8 cellular contexts compared by ENCODE assay signal in the genomic region with DNA sequence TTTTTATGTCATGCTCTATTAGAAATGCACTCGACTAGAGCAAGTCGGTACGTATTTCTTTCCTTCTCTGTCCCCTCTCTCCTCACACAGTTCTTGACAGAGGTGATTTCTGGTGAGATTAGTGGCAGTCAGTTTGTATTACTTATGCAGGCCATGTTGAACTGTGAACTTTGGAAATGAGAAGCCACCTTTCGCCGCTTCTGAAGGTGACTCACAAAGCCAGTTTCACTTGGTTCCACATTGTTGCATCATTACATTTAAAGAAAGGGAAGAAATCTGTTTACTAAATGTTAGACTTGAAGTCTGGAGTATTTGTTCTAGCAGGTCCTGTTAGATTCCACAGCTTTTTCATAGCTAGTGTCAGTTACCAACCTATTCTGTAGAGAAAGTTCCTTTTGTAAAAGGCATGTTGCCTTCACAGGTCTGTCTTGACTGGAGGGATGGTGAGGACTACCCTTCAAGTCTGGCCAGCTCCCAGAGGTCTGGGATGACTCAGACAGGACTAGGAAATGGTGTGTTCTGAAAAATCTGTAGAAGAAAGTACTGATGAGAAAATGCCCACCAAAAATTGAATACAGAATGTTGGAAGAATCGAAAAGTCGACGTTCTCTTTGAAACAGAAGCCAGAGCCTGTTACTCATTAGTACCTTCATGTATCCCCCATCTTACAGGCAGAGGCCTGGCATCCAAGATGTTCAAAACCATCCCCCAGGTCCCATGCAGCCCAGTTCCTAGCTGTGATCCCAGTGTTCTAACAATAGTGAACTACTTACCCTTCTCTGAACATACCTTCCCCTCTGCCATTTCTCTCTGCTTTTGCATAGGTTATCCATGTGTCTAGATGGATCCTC.
A peak's percentile ranks its signal among the peaks of the same experiment; 100 is the strongest.
DNase-seq lines count a peak whose midpoint lies in the region; ATAC-seq and TF ChIP-seq lines count a peak whose summit lies in the region.

No MANE protein-coding gene starts in this region.

- H3K27me3 ChIP-seq in IMR-90 (ENCODE audit: control insufficient read depth, insufficient read depth, low read length) (no peaks in the 10 kb centered on the region), esophagus squamous epithelium (no peaks in the 10 kb centered on the region), H9 (ENCODE audit: insufficient read depth, low read length) (no peaks in the 10 kb centered on the region)

- H3K79me1 ChIP-seq in IMR-90 (ENCODE audit: low read depth in 1 of 2, low read length in 2 of 2) (peaks cover 21 to 37% of the 10 kb centered on the region in 2 experiments), H9 (ENCODE audit: insufficient read depth, low read depth, low read length, poor library complexity, severe bottlenecking) (no peaks in the 10 kb centered on the region)

- TF ChIP-seq CTCF in GM12865 (IDR thresholded peaks at IDR 0.05; ENCODE audit: insufficient read depth, low read depth, low read length, missing control alignments) (no peak), IMR-90 (conservative IDR thresholded peaks at IDR 0.05; ENCODE audit: low read depth, low read length) (no peak), esophagus squamous epithelium (IDR thresholded peaks at IDR 0.05) (no peak), H9 (conservative IDR thresholded peaks at IDR 0.05) (no peak)

- no peaks in the 10 kb centered on the region for H3K27me3 Mint-ChIP-seq in H9 (ENCODE audit: low read depth)

- ATAC-seq in GM21576 (IDR thresholded peaks at IDR 0.05; ENCODE audit: unreplicated experiment) (peak; percentile 66), IMR-90 (ENCODE audit: low read depth) (peak; percentile 61), HG03135 (IDR thresholded peaks at IDR 0.05; ENCODE audit: unreplicated experiment) (no peak)

- no peaks in the 10 kb centered on the region for H3K9me3 Mint-ChIP-seq in H9

- BruUV-seq in IMR-90 (replicated peaks; lab: Mats Ljungman, UMichigan): no TSS peak

- intact Hi-C loops in IMR-90 (cut with micrococcal nuclease): no loop called here
- intact Hi-C loops in esophagus squamous epithelium (cut with DNase I): no loop called here

- H2AK9ac ChIP-seq in IMR-90 (replicated peaks; ENCODE audit: low read depth, low read length, poor library complexity): no peak overlapping the region

- H2BK120ac ChIP-seq in IMR-90 (ENCODE audit: low read depth, low read length): peak overlapping the region; percentile 90
- no peak overlapping the region for H2BK120ac ChIP-seq in H9 (ENCODE audit: low read depth, low read length, poor library complexity, severe bottlenecking)

- TF ChIP-seq RAD21 in IMR-90 (IDR thresholded peaks at IDR 0.05; ENCODE audit: low read length): no peak

- H3K27ac ChIP-seq in IMR-90 (ENCODE audit: insufficient read depth, low read length) (peak overlapping the region; percentile 81), esophagus squamous epithelium (peak overlapping the region; percentile 72 to 82 (median 78)), H9 (ENCODE audit: insufficient read length, low read depth, low read length) (no peak overlapping the region)

- H3K56ac ChIP-seq in IMR-90 (ENCODE audit: extremely low read depth, insufficient read depth, low read length) (peak overlapping the region; percentile 58), H9 (ENCODE audit: insufficient read length, low read depth, low read length) (no peak overlapping the region)

- 0 out of 2 replicates have a peak overlapping the region, but pooled peaks have one; percentile 17 for H3K9ac ChIP-seq in IMR-90 (ENCODE audit: low read depth, low read length)
- no peak overlapping the region for H3K9ac ChIP-seq in H9 (ENCODE audit: extremely low read depth, insufficient read length, low read length)

- H3K9me3 ChIP-seq in IMR-90 (ENCODE audit: control insufficient read depth, insufficient read depth, low read length): no peaks in the 10 kb centered on the region
- no peaks in the 10 kb centered on the region for H3K9me3 ChIP-seq in esophagus squamous epithelium
- H3K9me3 ChIP-seq in H9 (ENCODE audit: control insufficient read depth, low read depth, low read length): no peaks in the 10 kb centered on the region

- H2AFZ ChIP-seq in IMR-90 (replicated peaks; ENCODE audit: low read length, poor library complexity): no peak overlapping the region
- no peak overlapping the region for H2AFZ ChIP-seq in H9 (ENCODE audit: low read length)

- H2BK5ac ChIP-seq in IMR-90 (ENCODE audit: low read depth, low read length, poor library complexity, severe bottlenecking) (peak overlapping the region; percentile 56), H9 (ENCODE audit: insufficient read length, low read length) (no peak overlapping the region)

- in situ Hi-C loops in IMR-90 (cut with MboI; ENCODE audit: low sequenced_read_pairs): no loop called here

- H2BK12ac ChIP-seq in H9 (ENCODE audit: insufficient read length, low read depth, low read length): no peak overlapping the region

- H3K4me2 ChIP-seq in IMR-90 (ENCODE audit: low read depth, low read length) (peak overlapping the region; percentile 48), H9 (ENCODE audit: insufficient read depth, insufficient read length, low read length) (no peak overlapping the region)

- H2BK15ac ChIP-seq in IMR-90 (ENCODE audit: low read depth, low read length) (peak overlapping the region; percentile 75), H9 (ENCODE audit: low read depth, low read length) (no peak overlapping the region)

- H4K5ac ChIP-seq in IMR-90 (ENCODE audit: low read depth, low read length): peak overlapping the region; percentile 65
- H4K5ac ChIP-seq in H9 (ENCODE audit: insufficient read length, low read depth, low read length): no peak overlapping the region

- H4K20me1 ChIP-seq in IMR-90 (ENCODE audit: insufficient read depth, low read length): no peaks in the 10 kb centered on the region
- no peaks in the 10 kb centered on the region for H4K20me1 ChIP-seq in H9 (ENCODE audit: control insufficient read depth, insufficient read depth, insufficient read length)

- dilution Hi-C loops in IMR-90 (cut with HindIII; ENCODE audit: low sequenced_read_pairs, unreplicated experiment): no loop called here

- peaks cover 0 to 10% (median 3%) of the 10 kb centered on the region in 3 experiments; a peak in 4 of 7 replicates for H3K36me3 Mint-ChIP-seq in H9 (ENCODE audit: insufficient read depth in 1 of 3, low read depth in 3 of 3)

- H4K91ac ChIP-seq in IMR-90 (ENCODE audit: insufficient read depth, low read depth, low read length) (peak overlapping the region; percentile 88), H9 (ENCODE audit: insufficient read length, low read depth, low read length) (no peak overlapping the region)

- H3K4ac ChIP-seq in IMR-90 (ENCODE audit: low read depth, low read length): peak overlapping the region; percentile 81
- no peak overlapping the region for H3K4ac ChIP-seq in H9 (ENCODE audit: low read depth, low read length)

- H3K4me1 ChIP-seq in IMR-90 (ENCODE audit: control insufficient read depth, insufficient read depth, low read length) (peaks cover 30% of the 10 kb centered on the region), esophagus squamous epithelium (peaks cover 12 to 45% (median 20%) of the 10 kb centered on the region in 3 donors), H9 (ENCODE audit: insufficient read depth, low read length) (no peaks in the 10 kb centered on the region)

- H3K4me3 ChIP-seq in GM12865 (ENCODE audit: low read depth, low read length) (no peak overlapping the region), IMR-90 (ENCODE audit: insufficient read depth, low read depth, low read length) (no peak overlapping the region), esophagus squamous epithelium (no peak overlapping the region)

- WGBS in IMR-90 (ENCODE audit: extremely low coverage in 2 of 2, insufficient read length in 1 of 2), 2 experiments: no CpG with 5 or more reads among the region's 8 CpGs
- 25 to 35% methylated on average over 8 of the region's 8 CpGs for WGBS in esophagus squamous epithelium, 2 donors
- no CpG with 5 or more reads among the region's 8 CpGs for WGBS in H9 (ENCODE audit: extremely low coverage, insufficient read length, low lambda C conversion rate)

- DNase-seq in GM12865 (ENCODE audit: low read depth) (peak; percentile 61), IMR-90 (peak; percentile 90), esophagus squamous epithelium (lab: John Stamatoyannopoulos, UW) (no peak), stromal cell of bone marrow (ENCODE audit: low read depth) (peak; percentile 62), H9 (no peak), NCI-H1105 (lab: John Stamatoyannopoulos, UW) (no peak)

- H2AK5ac ChIP-seq in IMR-90 (ENCODE audit: low read depth, low read length) (peak overlapping the region; percentile 90), H9 (ENCODE audit: insufficient read length, low read length) (no peak overlapping the region)

- H3T11ph ChIP-seq in H9 (ENCODE audit: low read length): no peak overlapping the region

- TF ChIP-seq POLR2A in IMR-90 (IDR thresholded peaks at IDR 0.05; ENCODE audit: low read depth, low read length): no peak
- TF ChIP-seq POLR2A in esophagus squamous epithelium (IDR thresholded peaks at IDR 0.05): no peak

- POLR2A ChIA-PET in IMR-90 (lab: Charles Lee; ENCODE audit: unreplicated experiment): no interaction called here

- H3K4me1 Mint-ChIP-seq in H9: peaks cover 6 to 15% of the 10 kb centered on the region in 2 experiments; a peak in 3 of 4 replicates

- no peaks in the 10 kb centered on the region for H3K79me2 ChIP-seq in H9 (ENCODE audit: insufficient read depth, low read length)

- H3K36me3 ChIP-seq in IMR-90 (ENCODE audit: control insufficient read depth, insufficient read depth, low read length) (0 out of 2 replicates have a peak, but pooled peaks cover 2% of the 10 kb centered on the region), esophagus squamous epithelium (no peaks in the 10 kb centered on the region)

- no peak overlapping the region for H3K4me3 Mint-ChIP-seq in H9

- H3K14ac ChIP-seq in IMR-90 (replicated peaks; ENCODE audit: low read depth, low read length) (peak overlapping the region; percentile 78), H9 (ENCODE audit: insufficient read depth, low read length) (no peak overlapping the region)

- CTCF ChIA-PET in IMR-90 (lab: Yijun Ruan, JAX): interaction anchor here (0.6 to 2.1 kb wide), 2 partner anchors 25 to 95 kb away, joined by 4 to 8 read pairs; no protein-coding TSS in a partner anchor

- H2BK20ac ChIP-seq in IMR-90 (ENCODE audit: low read depth, low read length) (peak overlapping the region; percentile 87), H9 (ENCODE audit: low read depth, low read length, poor library complexity, severe bottlenecking) (no peak overlapping the region)

- H3K9me1 ChIP-seq in IMR-90 (ENCODE audit: insufficient read depth, low read length): peaks cover 18% of the 10 kb centered on the region

- H3K18ac ChIP-seq in IMR-90 (ENCODE audit: low read depth, low read length): peak overlapping the region; percentile 69
- no peak overlapping the region for H3K18ac ChIP-seq in H9 (ENCODE audit: insufficient read length, low read depth, low read length)

- no peaks in the 10 kb centered on the region for H3K23me2 ChIP-seq in H9 (ENCODE audit: insufficient read length, low read depth, low read length, poor library complexity, severe bottlenecking)

- H3K27ac Mint-ChIP-seq in H9: peak overlapping the region in 1 of 3 experiments; percentile 26; a peak in 1 of 7 replicates

- H3K23ac ChIP-seq in IMR-90 (ENCODE audit: low read depth, low read length) (peak overlapping the region; percentile 21), H9 (ENCODE audit: insufficient read length, low read depth, low read length) (no peak overlapping the region)

- peak overlapping the region; percentile 21 to 64; a peak in 3 of 4 replicates for H4K8ac ChIP-seq in IMR-90 (ENCODE audit: low read depth in 2 of 2, low read length in 2 of 2)
- no peak overlapping the region for H4K8ac ChIP-seq in H9 (replicated peaks; ENCODE audit: insufficient read length, low read depth, low read length)

Comparison
In these comparisons a context has a peak if more than half of its experiments do, and no peak if none do; other contexts are left out.
1. DNase-seq: peak in GM12865 (single experiment), IMR-90 (single experiment) and stromal cell of bone marrow (single experiment); none in esophagus squamous epithelium (single experiment), H9 (single experiment) and NCI-H1105 (single experiment).